ENCODE assay signal across 8 cellular contexts in genomic region chr15:62306851-62307504, GRCh38.
DNase-seq lines count a peak whose midpoint lies in the region; ATAC-seq and TF ChIP-seq lines count a peak whose summit lies in the region.

No MANE protein-coding gene starts in this region.

- POLR2A ChIA-PET in HCT116 (lab: Charles Lee), result no interaction called here

- no peaks in the 10 kb centered on the region for H3K9me2 ChIP-seq in HCT116 (ENCODE audit: insufficient read depth)
- no peaks in the 10 kb centered on the region for H3K9me2 ChIP-seq in hepatocyte (replicated peaks; ENCODE audit: insufficient read depth)

- 16% methylated on average over 9 of the region's 9 CpGs for WGBS in hepatocyte (ENCODE audit: low lambda C conversion rate, missing lambda C conversion rate)
- 13% methylated on average over 9 of the region's 9 CpGs for WGBS in smooth muscle cell (ENCODE audit: low lambda C conversion rate)

- TF ChIP-seq CTCF in HCT116 (IDR thresholded peaks at IDR 0.05 in 2 of 3, conservative IDR thresholded peaks at IDR 0.05 in 1 of 3; ENCODE audit: borderline replicate concordance in 1 of 3, insufficient read depth in 1 of 3, low read depth in 2 of 3, low read length in 2 of 3) (peak; percentile 55 to 71 (median 58); a peak in 5 of 6 replicates), ascending aorta (IDR thresholded peaks at IDR 0.05) (peak in 2 of 3 experiments; percentile 59 to 71), hepatocyte (IDR thresholded peaks at IDR 0.05; ENCODE audit: poor library complexity) (peak; percentile 76), smooth muscle cell (IDR thresholded peaks at IDR 0.05; ENCODE audit: borderline replicate concordance, insufficient read depth, poor library complexity, severe bottlenecking) (peak; percentile 68)

- DNase-seq in COR-L47 (lab: John Stamatoyannopoulos, UW) (peak; percentile 67), HCT116 (ENCODE audit: low read depth, low spot score) (peak; percentile 68), NCI-H524 treated with DMSO at 0.1 percent for 48 hours (lab: John Stamatoyannopoulos, UW) (peak; percentile 36), ascending aorta (ENCODE audit: low spot score in 2 of 2) (peak in 1 of 2 donors; percentile 75), hepatocyte (ENCODE audit: low spot score) (peak; percentile 87), smooth muscle cell (lab: John Stamatoyannopoulos, UW; ENCODE audit: unreplicated experiment) (no peak)
- no peak for DNase-seq in effector CD4-positive, alpha-beta T cell

- intact Hi-C loops in HCT116 (cut with micrococcal nuclease) (no loop called here), ascending aorta (cut with DNase I) (loop anchor here (10.0 kb wide), 1 partner anchor 432 kb away; no protein-coding TSS in a partner anchor)

- 0 out of 2 replicates have a peak, but pooled peaks cover 3% of the 10 kb centered on the region for H3K27me3 ChIP-seq in HCT116 (ENCODE audit: insufficient read depth, low read length)
- H3K27me3 ChIP-seq in ascending aorta, result no peaks in the 10 kb centered on the region
- H3K27me3 ChIP-seq in hepatocyte, result no peaks in the 10 kb centered on the region
- H3K27me3 ChIP-seq in smooth muscle cell (ENCODE audit: low read depth), result no peaks in the 10 kb centered on the region

- H3K36me3 ChIP-seq in HCT116 (ENCODE audit: control insufficient read depth in 1 of 2, insufficient read depth in 2 of 2, low read length in 2 of 2) (no peaks in the 10 kb centered on the region), ascending aorta (no peaks in the 10 kb centered on the region), hepatocyte (replicated peaks; ENCODE audit: insufficient read depth, low read depth) (no peaks in the 10 kb centered on the region), smooth muscle cell (ENCODE audit: low read depth) (no peaks in the 10 kb centered on the region)

- H3K9me3 ChIP-seq in HCT116 (ENCODE audit: control insufficient read depth in 1 of 2, insufficient read depth in 1 of 2, low read depth in 1 of 2, low read length in 2 of 2) (no peaks in the 10 kb centered on the region), ascending aorta (no peaks in the 10 kb centered on the region), hepatocyte (ENCODE audit: low read depth) (no peaks in the 10 kb centered on the region), smooth muscle cell (replicated peaks; ENCODE audit: low read depth) (no peaks in the 10 kb centered on the region)

- peak; percentile 75 for TF ChIP-seq RAD21 in HCT116 (IDR thresholded peaks at IDR 0.05; ENCODE audit: low read depth)

- H3K4me2 ChIP-seq in HCT116 (ENCODE audit: low read length) (no peak overlapping the region), hepatocyte (no peak overlapping the region), smooth muscle cell (peak overlapping the region; percentile 37)

- no TSS peak for BruUV-seq in HCT116 (replicated peaks; lab: Mats Ljungman, UMichigan)

- RAD21 ChIA-PET in HCT116 (lab: Charles Lee; ENCODE audit: low non-redundant PET in 1 of 2, low total read pairs in 2 of 2, uncharacterized antibody in 2 of 2, unreplicated experiment in 2 of 2), result no interaction called here

- TF ChIP-seq POLR2A in HCT116 (IDR thresholded peaks at IDR 0.05; ENCODE audit: borderline replicate concordance, extremely low read depth, insufficient read depth, insufficient read length), result no peak

- peak overlapping the region; percentile 67 for H2AFZ ChIP-seq in HCT116 (ENCODE audit: low read depth, low read length, poor library complexity, severe bottlenecking)
- peak overlapping the region; percentile 30 for H2AFZ ChIP-seq in hepatocyte
- H2AFZ ChIP-seq in smooth muscle cell (ENCODE audit: low read depth), result peak overlapping the region; percentile 50

- peaks cover 2% of the 10 kb centered on the region for H3F3A ChIP-seq in smooth muscle cell (ENCODE audit: low read depth)

- peak; percentile 99 for ATAC-seq in HCT116
- ATAC-seq in HG02798 (IDR thresholded peaks at IDR 0.05; ENCODE audit: poor library complexity, unreplicated experiment), result no peak

- CTCF ChIA-PET in HCT116 (lab: Charles Lee), result interaction anchor here (0.6 to 2.6 kb wide), 17 partner anchors 9 to 473 kb away, joined by 3 to 20 read pairs (median 3); partner anchors contain the start of gene C2CD4A

- H3K9ac ChIP-seq in HCT116 (ENCODE audit: low read length) (no peak overlapping the region), smooth muscle cell (ENCODE audit: low read depth) (no peak overlapping the region)

- no peak overlapping the region for H3K27ac ChIP-seq in HCT116 (ENCODE audit: low read depth, low read length)
- no peak overlapping the region for H3K27ac ChIP-seq in ascending aorta
- H3K27ac ChIP-seq in hepatocyte, result no peak overlapping the region
- H3K27ac ChIP-seq in smooth muscle cell (ENCODE audit: low read depth), result peak overlapping the region; percentile 53

- H3K79me2 ChIP-seq in HCT116 (ENCODE audit: insufficient read depth, low read length) (no peaks in the 10 kb centered on the region), hepatocyte (no peaks in the 10 kb centered on the region), smooth muscle cell (ENCODE audit: low read depth) (no peaks in the 10 kb centered on the region)

- H3K4me3 ChIP-seq in HCT116 (replicated peaks in 1 of 2; ENCODE audit: low read depth in 1 of 2, low read length in 2 of 2) (no peak overlapping the region), ascending aorta (no peak overlapping the region), hepatocyte (no peak overlapping the region), smooth muscle cell (no peak overlapping the region)

- H4K20me1 ChIP-seq in HCT116 (ENCODE audit: insufficient read depth) (no peaks in the 10 kb centered on the region), hepatocyte (ENCODE audit: insufficient read depth, poor library complexity, severe bottlenecking) (no peaks in the 10 kb centered on the region), smooth muscle cell (ENCODE audit: low read depth) (no peaks in the 10 kb centered on the region)

- H3K4me1 ChIP-seq in HCT116 (ENCODE audit: control insufficient read depth in 1 of 2, insufficient read depth in 2 of 2, low read length in 2 of 2) (no peaks in the 10 kb centered on the region), ascending aorta (peaks cover 0 to 2% of the 10 kb centered on the region in 2 donors), hepatocyte (ENCODE audit: insufficient read depth) (peaks cover 5% of the 10 kb centered on the region), smooth muscle cell (ENCODE audit: low read depth) (peaks cover 4% of the 10 kb centered on the region)

TF ChIP-seq in HCT116, 20 proteins besides CTCF, POLR2A, EP300 and RAD21:
- TF ChIP-seq ZFX (IDR thresholded peaks at IDR 0.05) (peak; percentile 37), MAX (IDR thresholded peaks at IDR 0.05) (no peak)

Comparison
In these comparisons a context has a peak if more than half of its experiments do, and no peak if none do; other contexts are left out.
1. DNase-seq: peak in COR-L47 (single experiment), HCT116 (single experiment), NCI-H524 treated with DMSO at 0.1 percent for 48 hours (single experiment) and hepatocyte (single experiment); none in smooth muscle cell (single experiment) and effector CD4-positive, alpha-beta T cell (single experiment).
2. Peak in every context shown above with its lines, with median percentiles within 50 percentile points of each other: H2AFZ ChIP-seq and CTCF ChIP-seq.